Comparison of ENCODE assay signal across 15 cellular contexts in the genomic region with DNA sequence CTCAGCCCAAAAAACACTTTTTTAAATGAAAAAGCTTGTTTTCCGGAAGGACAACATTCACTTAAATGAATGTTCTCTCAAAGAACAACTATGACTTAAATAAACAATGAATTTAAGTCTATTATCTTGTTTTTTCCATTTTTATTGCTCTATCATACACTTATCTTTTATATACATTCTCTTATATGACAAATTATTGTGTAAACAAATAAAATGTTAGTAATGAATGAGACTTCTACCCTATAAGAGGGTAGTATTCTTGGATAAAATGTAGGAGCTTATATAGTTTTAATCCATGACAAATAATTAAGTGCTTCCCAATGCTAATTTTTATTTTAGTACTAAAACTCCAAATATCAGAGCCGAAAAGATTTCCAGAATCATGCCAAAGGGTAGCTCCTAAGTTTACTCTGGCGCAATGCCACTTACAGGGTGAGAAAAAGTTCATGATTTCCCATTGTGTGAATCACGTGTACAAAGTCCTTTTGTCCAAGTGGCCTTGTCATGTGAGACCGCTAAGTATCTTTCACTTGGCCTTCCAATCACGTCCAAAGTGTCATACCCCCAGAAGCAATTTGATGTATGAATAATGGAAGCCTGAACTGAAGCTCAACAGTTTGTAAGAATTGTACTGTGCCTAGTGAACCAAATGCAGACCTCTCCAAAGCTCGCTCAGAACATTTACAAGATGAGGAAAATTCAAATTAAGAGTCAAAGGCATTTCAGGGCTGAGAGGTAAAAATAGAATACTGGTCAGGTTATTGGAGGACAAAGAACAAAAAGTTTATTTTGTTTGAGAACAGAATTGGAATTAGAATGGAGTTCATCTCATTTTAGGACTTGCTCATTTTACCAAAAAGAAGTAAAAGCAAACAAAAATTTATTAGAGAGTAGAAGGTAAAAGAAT. TPM values are rescaled to one million over a fixed set of nuclear protein-coding genes. Genes with fewer than 3 reads are reported as not detected.
DNase-seq lines count a peak whose midpoint lies in the region; FAIRE-seq and TF ChIP-seq lines count a peak whose summit lies in the region.
"Had no signal": no experiment of that assay in that cellular context is flagged by ENCODE, and none has a peak within 500 bp of the region (broad histone marks: within the 10 kb centered on the region; RNA-seq: fewer than 3 reads in every experiment).

No MANE protein-coding gene starts in this region.

- H3K79me1 ChIP-seq in trophoblast cell (ENCODE audit: low read length) = no peaks in the 10 kb centered on the region

- TF ChIP-seq POLR2A in endothelial cell of umbilical vein (IDR thresholded peaks at IDR 0.05; ENCODE audit: low read depth, low read length) = no peak

- CTCF ChIA-PET in endothelial cell of umbilical vein (lab: Charles Lee) = interaction anchor here (0.7 to 1.5 kb wide), 7 partner anchors 34 to 333 kb away, joined by 3 to 6 read pairs (median 4); no protein-coding TSS in a partner anchor

- no peak overlapping the region for H3K18ac ChIP-seq in trophoblast cell (ENCODE audit: low read length)

- no peak overlapping the region for H3K23ac ChIP-seq in trophoblast cell (ENCODE audit: low read length)

- dilution Hi-C loops in endothelial cell of umbilical vein (cut with MboI; ENCODE audit: extremely low pct_ligation_motif_present, low sequenced_read_pairs) = no loop called here

- H3K4me3 ChIP-seq in endothelial cell of umbilical vein (replicated peaks in 1 of 3; ENCODE audit: insufficient read depth in 1 of 3, low read depth in 1 of 3, low read length in 3 of 3) (no peak overlapping the region), small intestine (ENCODE audit: low read depth in 1 of 2, low read length in 2 of 2) (no peak overlapping the region), trophoblast cell (ENCODE audit: low read depth, low read length) (no peak overlapping the region)
- H3K4me3 ChIP-seq: suprapubic skin had no signal

- no peak overlapping the region for H4K91ac ChIP-seq in trophoblast cell (ENCODE audit: low read depth, low read length)

- no peak overlapping the region for H4K12ac ChIP-seq in trophoblast cell (ENCODE audit: low read depth, low read length)

- H3K79me2 ChIP-seq in endothelial cell of umbilical vein (ENCODE audit: control insufficient read depth, insufficient read depth, low read length) (no peaks in the 10 kb centered on the region), trophoblast cell (ENCODE audit: control insufficient read depth, insufficient read depth, low read length, poor library complexity) (no peaks in the 10 kb centered on the region)

- H3K4ac ChIP-seq in trophoblast cell (ENCODE audit: low read depth, low read length) = no peak overlapping the region

- BruUV-seq in endothelial cell of umbilical vein (replicated peaks; lab: Mats Ljungman, UMichigan) = no TSS peak

- H3K9me1 ChIP-seq in endothelial cell of umbilical vein (replicated peaks; ENCODE audit: control insufficient read depth, extremely low read depth, insufficient read depth, low read length) = no peaks in the 10 kb centered on the region

- no peak overlapping the region for H2AK5ac ChIP-seq in trophoblast cell (ENCODE audit: low read length)

- POLR2A ChIA-PET in endothelial cell of umbilical vein (lab: Charles Lee) = interaction anchor here (0.6 kb wide), 1 partner anchor 1939 kb away, joined by 5 read pairs; a partner anchor contains a TSS

- H2AFZ ChIP-seq in endothelial cell of umbilical vein (ENCODE audit: low read depth, low read length) (no peak overlapping the region), trophoblast cell (ENCODE audit: insufficient read depth, low read length, poor library complexity) (no peak overlapping the region)

- H2BK5ac ChIP-seq in trophoblast cell (ENCODE audit: low read depth, low read length, poor library complexity) = no peak overlapping the region

- no peak for TF ChIP-seq CTCF in endothelial cell of umbilical vein (IDR thresholded peaks at IDR 0.05; ENCODE audit: extremely low read depth in 1 of 2, insufficient read depth in 1 of 2, low read depth in 1 of 2, low read length in 2 of 2)

- no peak overlapping the region for H2BK120ac ChIP-seq in trophoblast cell (ENCODE audit: insufficient read depth, low read length, poor library complexity)

- H3K27ac ChIP-seq in endothelial cell of umbilical vein (ENCODE audit: insufficient read depth, low read depth, low read length) (no peak overlapping the region), small intestine (ENCODE audit: low read depth in 1 of 2, low read length in 1 of 2) (no peak overlapping the region), trophoblast cell (ENCODE audit: low read depth, low read length) (no peak overlapping the region)
- H3K27ac ChIP-seq: suprapubic skin, VCaP had no signal

- H3K14ac ChIP-seq in trophoblast cell (ENCODE audit: low read length) = no peak overlapping the region

- H3K9me3 ChIP-seq in endothelial cell of umbilical vein (replicated peaks; ENCODE audit: control insufficient read depth, insufficient read depth, low read length) (no peaks in the 10 kb centered on the region), small intestine (ENCODE audit: control insufficient read depth, low read depth) (no peaks in the 10 kb centered on the region), trophoblast cell (ENCODE audit: insufficient read depth, low read depth, low read length) (no peaks in the 10 kb centered on the region)
- H3K9me3 ChIP-seq: suprapubic skin had no signal

- H3K9ac ChIP-seq in endothelial cell of umbilical vein (replicated peaks; ENCODE audit: extremely low read depth, insufficient read depth, low read length) (no peak overlapping the region), trophoblast cell (ENCODE audit: low read length) (no peak overlapping the region)

- H3K4me2 ChIP-seq in endothelial cell of umbilical vein (ENCODE audit: insufficient read depth, low read length) (peak overlapping the region; percentile 26), trophoblast cell (ENCODE audit: low read length) (no peak overlapping the region)

- peaks cover 5 to 7% of the 10 kb centered on the region in 2 experiments for H3K27me3 ChIP-seq in endothelial cell of umbilical vein (ENCODE audit: control insufficient read depth in 2 of 2, insufficient read depth in 2 of 2, low read length in 2 of 2)
- H3K27me3 ChIP-seq in small intestine (ENCODE audit: control insufficient read depth in 2 of 2, insufficient read depth in 2 of 2, low read length in 2 of 2) = no peaks in the 10 kb centered on the region
- H3K27me3 ChIP-seq in trophoblast cell (ENCODE audit: insufficient read depth, low read length) = no peaks in the 10 kb centered on the region
- H3K27me3 ChIP-seq: suprapubic skin had no signal

- intact Hi-C loops in endothelial cell of umbilical vein (cut with micrococcal nuclease) = loop anchor here (1.0 to 5.0 kb wide), 3 partner anchors 34 to 178 kb away; no protein-coding TSS in a partner anchor
- intact Hi-C loops in posterior vena cava (cut with DNase I) = no loop called here

- peaks cover 22% of the 10 kb centered on the region for H3K4me1 ChIP-seq in endothelial cell of umbilical vein (ENCODE audit: control insufficient read depth, extremely low read depth, insufficient read depth, low read length)
- no peaks in the 10 kb centered on the region for H3K4me1 ChIP-seq in small intestine (ENCODE audit: control insufficient read depth in 2 of 2, insufficient read depth in 1 of 2, low read depth in 1 of 2, low read length in 1 of 2)
- H3K4me1 ChIP-seq in trophoblast cell (ENCODE audit: control insufficient read depth in 1 of 2, insufficient read depth in 2 of 2, low read length in 2 of 2) = no peaks in the 10 kb centered on the region
- H3K4me1 ChIP-seq: suprapubic skin had no signal

- no peaks in the 10 kb centered on the region for H4K20me1 ChIP-seq in endothelial cell of umbilical vein (replicated peaks; ENCODE audit: control insufficient read depth, extremely low read depth, insufficient read depth, low read length)

- no peak overlapping the region for H2BK12ac ChIP-seq in trophoblast cell (ENCODE audit: low read length)

- DNase-seq in NCI-H748 (lab: John Stamatoyannopoulos, UW; ENCODE audit: unreplicated experiment) (peak; percentile 0), NCI-H748 treated with DMSO at 0.1 percent for 48 hours (lab: John Stamatoyannopoulos, UW) (no peak), endothelial cell of umbilical vein (ENCODE audit: low read depth, low spot score) (peak; percentile 97), kidney tubule cell (ENCODE audit: low spot score) (peak; percentile 31), small intestine (peak; percentile 91), islet precursor cell (no peak), posterior vena cava (ENCODE audit: low spot score) (no peak), trophoblast cell (no peak)
- DNase-seq: 8988T; activated CD8-positive, alpha-beta memory T cell treated with anti-CD3 and anti-CD28 coated beads for 24 hours; EL; HCEC 1CT; NCI-H1092 had no signal

- H3K36me3 ChIP-seq in endothelial cell of umbilical vein (ENCODE audit: control insufficient read depth in 2 of 2, extremely low read depth in 1 of 2, insufficient read depth in 2 of 2, low read length in 2 of 2) = no peaks in the 10 kb centered on the region
- H3K36me3 ChIP-seq in small intestine (ENCODE audit: control insufficient read depth in 2 of 2, insufficient read depth in 2 of 2, low read length in 2 of 2) = no peaks in the 10 kb centered on the region
- no peaks in the 10 kb centered on the region for H3K36me3 ChIP-seq in trophoblast cell (ENCODE audit: control insufficient read depth in 1 of 2, insufficient read depth in 2 of 2, low read length in 2 of 2)
- H3K36me3 ChIP-seq: suprapubic skin had no signal

- H4K8ac ChIP-seq in trophoblast cell (ENCODE audit: low read depth, low read length) = no peak overlapping the region

- WGBS in small intestine, 3 donors = 28 to 59% (median 40%) methylated on average over 7 of the region's 7 CpGs
- no CpG with 5 or more reads among the region's 7 CpGs for WGBS in trophoblast cell (ENCODE audit: extremely low coverage, insufficient coverage, insufficient read length)

- peak; percentile 77 for FAIRE-seq in endothelial cell of umbilical vein (lab: Jason Lieb, UNC)
- no peak for FAIRE-seq in small intestine (lab: Jason Lieb, UNC)

TF ChIP-seq in endothelial cell of umbilical vein, 7 proteins besides CTCF, POLR2A, EP300 and RAD21 (continues in another document):
- TF ChIP-seq POLR2AphosphoS5 (IDR thresholded peaks at IDR 0.05; ENCODE audit: insufficient read depth, low read depth, low read length) (peak; percentile 37), FOS (IDR thresholded peaks at IDR 0.05; ENCODE audit: borderline replicate concordance, insufficient read depth, low read length) (no peak)

RNA-seq across cellular contexts. Expression of a gene that starts 56.6 kb away (rescaled TPM):
- total RNA-seq in endothelial cell of umbilical vein (8.5 and 10.0 TPM in 2 replicates), posterior vena cava (10 to 100 TPM; 64.5 to 69.3 TPM)
- polyA plus RNA-seq in endothelial cell of umbilical vein (0.79 and 1.1 TPM in 2 replicates), small intestine (10 to 100 TPM; 36.5 to 60.6 (median 57.3) TPM)
- polyA plus RNA-seq in endothelial cell of umbilical vein (2011; cell fraction: cytosol; rRNA removed) = 1.3 TPM in 2 replicates
- 0.74 and 0.75 TPM in 2 replicates for polyA plus RNA-seq in endothelial cell of umbilical vein (2011; cell fraction: nucleus; rRNA removed)
- polyA plus RNA-seq in endothelial cell of umbilical vein (2012) = 0.82 and 2.1 TPM in 2 replicates
- 1.1 and 1.8 TPM in 2 replicates for polyA minus RNA-seq in endothelial cell of umbilical vein
- not detected for polyA minus RNA-seq in endothelial cell of umbilical vein (2011; cell fraction: cytosol; rRNA and poly(A)+ RNA removed)
- polyA minus RNA-seq in endothelial cell of umbilical vein (2011; cell fraction: nucleus; rRNA and poly(A)+ RNA removed) = 0.72 and 1.8 TPM in 2 replicates
- 141 and 144 TPM in 2 replicates for polyA plus RNA-seq in trophoblast cell (2013)

Comparison
In these comparisons a context has a peak if more than half of its experiments do, and no peak if none do; other contexts are left out.
1. DNase-seq: peak in NCI-H748 (single experiment), endothelial cell of umbilical vein (single experiment), kidney tubule cell (single experiment) and small intestine (single experiment); none in NCI-H748 treated with DMSO at 0.1 percent for 48 hours (single experiment), islet precursor cell (single experiment), posterior vena cava (single experiment) and trophoblast cell (0 of 2).